Comparison of ENCODE assay signal across 1 cellular context in the genomic region with DNA sequence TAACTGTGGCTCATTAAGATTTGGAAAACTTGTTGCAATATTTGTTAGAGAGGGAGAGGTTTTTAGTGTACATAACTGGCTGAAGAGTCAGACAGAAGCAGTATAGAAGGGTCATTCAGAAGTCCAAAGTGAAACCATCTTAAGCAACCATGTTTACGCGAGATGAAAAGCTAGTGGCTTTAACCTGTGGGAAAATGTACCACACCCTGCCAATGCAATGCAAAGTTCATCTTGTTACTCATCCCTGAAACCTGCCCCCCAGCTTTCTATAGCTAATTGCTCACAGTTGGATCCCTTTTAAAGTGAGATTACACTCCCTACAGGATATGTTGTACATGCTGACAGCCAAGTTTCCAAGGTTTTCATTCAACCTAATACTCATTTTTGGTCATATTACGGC.
TF ChIP-seq lines count a peak whose summit lies in the region.

No MANE protein-coding gene starts in this region.

TF ChIP-seq in HepG2, 621 proteins besides CTCF, POLR2A, EP300 and RAD21 (continued from another document):
- TF ChIP-seq ZNF329 (CRISPR knock-in tag; IDR thresholded peaks at IDR 0.05; ENCODE audit: low read depth) = no peak
- TF ChIP-seq, protein P1, sequence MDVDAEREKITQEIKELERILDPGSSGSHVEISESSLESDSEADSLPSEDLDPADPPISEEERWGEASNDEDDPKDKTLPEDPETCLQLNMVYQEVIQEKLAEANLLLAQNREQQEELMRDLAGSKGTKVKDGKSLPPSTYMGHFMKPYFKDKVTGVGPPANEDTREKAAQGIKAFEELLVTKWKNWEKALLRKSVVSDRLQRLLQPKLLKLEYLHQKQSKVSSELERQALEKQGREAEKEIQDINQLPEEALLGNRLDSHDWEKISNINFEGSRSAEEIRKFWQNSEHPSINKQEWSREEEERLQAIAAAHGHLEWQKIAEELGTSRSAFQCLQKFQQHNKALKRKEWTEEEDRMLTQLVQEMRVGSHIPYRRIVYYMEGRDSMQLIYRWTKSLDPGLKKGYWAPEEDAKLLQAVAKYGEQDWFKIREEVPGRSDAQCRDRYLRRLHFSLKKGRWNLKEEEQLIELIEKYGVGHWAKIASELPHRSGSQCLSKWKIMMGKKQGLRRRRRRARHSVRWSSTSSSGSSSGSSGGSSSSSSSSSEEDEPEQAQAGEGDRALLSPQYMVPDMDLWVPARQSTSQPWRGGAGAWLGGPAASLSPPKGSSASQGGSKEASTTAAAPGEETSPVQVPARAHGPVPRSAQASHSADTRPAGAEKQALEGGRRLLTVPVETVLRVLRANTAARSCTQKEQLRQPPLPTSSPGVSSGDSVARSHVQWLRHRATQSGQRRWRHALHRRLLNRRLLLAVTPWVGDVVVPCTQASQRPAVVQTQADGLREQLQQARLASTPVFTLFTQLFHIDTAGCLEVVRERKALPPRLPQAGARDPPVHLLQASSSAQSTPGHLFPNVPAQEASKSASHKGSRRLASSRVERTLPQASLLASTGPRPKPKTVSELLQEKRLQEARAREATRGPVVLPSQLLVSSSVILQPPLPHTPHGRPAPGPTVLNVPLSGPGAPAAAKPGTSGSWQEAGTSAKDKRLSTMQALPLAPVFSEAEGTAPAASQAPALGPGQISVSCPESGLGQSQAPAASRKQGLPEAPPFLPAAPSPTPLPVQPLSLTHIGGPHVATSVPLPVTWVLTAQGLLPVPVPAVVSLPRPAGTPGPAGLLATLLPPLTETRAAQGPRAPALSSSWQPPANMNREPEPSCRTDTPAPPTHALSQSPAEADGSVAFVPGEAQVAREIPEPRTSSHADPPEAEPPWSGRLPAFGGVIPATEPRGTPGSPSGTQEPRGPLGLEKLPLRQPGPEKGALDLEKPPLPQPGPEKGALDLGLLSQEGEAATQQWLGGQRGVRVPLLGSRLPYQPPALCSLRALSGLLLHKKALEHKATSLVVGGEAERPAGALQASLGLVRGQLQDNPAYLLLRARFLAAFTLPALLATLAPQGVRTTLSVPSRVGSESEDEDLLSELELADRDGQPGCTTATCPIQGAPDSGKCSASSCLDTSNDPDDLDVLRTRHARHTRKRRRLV (CRISPR knock-in tag; IDR thresholded peaks at IDR 0.05) = no peak
- TF ChIP-seq ZNF205 (CRISPR knock-in tag; IDR thresholded peaks at IDR 0.05) = 0 out of 2 replicates have a peak, but pooled peaks have one; percentile 15
- TF ChIP-seq SALL1 (CRISPR knock-in tag; IDR thresholded peaks at IDR 0.05) = peak; percentile 38; the same call in 1 of the 2 replicates
- no peak for TF ChIP-seq GABPB1 (CRISPR knock-in tag; IDR thresholded peaks at IDR 0.05)
- TF ChIP-seq ZNF580 (CRISPR knock-in tag; IDR thresholded peaks at IDR 0.05; ENCODE audit: borderline replicate concordance, low read depth) = no peak
- peak; percentile 58; the same call in 1 of the 2 replicates for TF ChIP-seq SAP130 (CRISPR knock-in tag; IDR thresholded peaks at IDR 0.05; ENCODE audit: low read depth)
- peak; percentile 72 for TF ChIP-seq ZNF644 (CRISPR knock-in tag; IDR thresholded peaks at IDR 0.05; ENCODE audit: low read depth)
- peak; percentile 84 for TF ChIP-seq ARID5B (CRISPR knock-in tag; IDR thresholded peaks at IDR 0.05)
- 0 out of 2 replicates have a peak, but pooled peaks have one; percentile 53 for TF ChIP-seq MIER3 (CRISPR knock-in tag; IDR thresholded peaks at IDR 0.05; ENCODE audit: borderline replicate concordance)
TF ChIP-seq in HepG2: peak in this region for 56.
